Comparison of ENCODE assay signal across 10 cellular contexts in the genomic region with DNA sequence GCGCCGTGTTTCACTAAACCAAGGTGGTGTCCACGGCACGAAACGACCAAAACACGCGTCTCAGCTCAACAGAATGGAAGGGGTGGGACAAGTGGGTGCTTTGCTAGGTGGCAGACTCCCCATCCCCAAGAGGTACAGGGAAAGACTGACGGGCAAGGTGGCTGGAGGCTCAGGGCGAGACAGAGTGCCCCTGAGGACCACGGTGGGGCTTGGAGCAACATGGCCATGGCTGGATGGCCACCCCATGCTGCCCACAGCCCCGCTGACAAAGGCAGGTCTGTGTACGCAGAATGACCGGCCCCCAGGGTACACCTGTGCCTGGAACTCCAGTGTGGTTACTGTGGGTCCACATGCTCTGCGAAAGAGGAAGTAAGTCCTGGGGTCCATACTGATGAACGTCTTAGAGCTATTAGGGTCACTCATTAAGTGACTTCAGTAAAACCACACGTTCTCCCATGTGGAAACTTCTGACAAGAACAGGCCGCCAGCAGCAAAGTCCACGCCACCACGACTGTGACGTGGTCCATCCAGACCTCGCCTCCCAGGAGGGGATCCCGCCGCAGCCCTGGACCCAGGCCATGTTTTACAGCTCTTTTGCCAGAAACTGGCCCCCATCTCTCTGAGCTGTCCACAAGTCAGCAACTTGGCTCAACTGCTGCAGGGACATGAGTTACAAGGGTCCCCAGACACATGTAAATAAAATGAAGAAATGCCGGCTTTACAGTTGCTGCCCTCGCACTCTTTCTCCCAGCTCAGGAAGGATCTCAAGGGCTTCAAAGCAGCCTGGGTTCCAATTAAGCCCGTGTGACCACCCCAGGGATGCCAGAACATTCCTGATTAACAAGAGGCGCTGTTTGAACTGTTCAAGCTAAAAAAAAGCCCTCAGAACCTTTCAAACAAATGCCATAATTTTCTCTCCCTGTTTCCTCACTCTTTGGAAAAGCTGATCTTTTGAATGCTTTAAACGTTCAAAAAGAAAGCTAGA.
DNase-seq lines count a peak whose midpoint lies in the region; ATAC-seq, FAIRE-seq and TF ChIP-seq lines count a peak whose summit lies in the region.
"Had no signal": no experiment of that assay in that cellular context is flagged by ENCODE, and none has a peak within 500 bp of the region (broad histone marks: within the 10 kb centered on the region; RNA-seq: fewer than 3 reads in every experiment).

No MANE protein-coding gene starts in this region.

- H3K27ac ChIP-seq in 22Rv1, result peak overlapping the region; percentile 4; the same call in 1 of the 2 replicates

- no peak for TF ChIP-seq CTCF in 22Rv1 (IDR thresholded peaks at IDR 0.05)
- no peak for TF ChIP-seq CTCF in brain (conservative IDR thresholded peaks at IDR 0.05)

- DNase-seq in GM19239 (ENCODE audit: insufficient read length, low spot score) (peak; percentile 95), T-cell (no peak), NCI-H748 treated with DMSO at 0.1 percent for 48 hours (lab: John Stamatoyannopoulos, UW) (no peak), HCEC 1CT (no peak), NCI-H345 treated with DMSO at 0.1 percent for 48 hours (lab: John Stamatoyannopoulos, UW; ENCODE audit: unreplicated experiment) (no peak)
- DNase-seq: cortex of kidney, immature natural killer cell had no signal

- H3K27ac Mint-ChIP-seq in brain (peak overlapping the region in 3 of 5 experiments; percentile 50 to 79 (median 76)), T-cell (no peak overlapping the region)

- ATAC-seq in HG02973 (IDR thresholded peaks at IDR 0.05; ENCODE audit: unreplicated experiment), result peak; percentile 88
- no peak for ATAC-seq in T-cell (replicated peaks in 1 of 4)

- peak; percentile 73 for FAIRE-seq in GM19239 (lab: Jason Lieb, UNC)

- POLR2A ChIA-PET in T-cell (lab: Charles Lee), result no interaction called here

- H3K4me3 Mint-ChIP-seq in brain (no peak overlapping the region), T-cell (no peak overlapping the region)
- H3K4me3 Mint-ChIP-seq: immature natural killer cell had no signal

- H3K27me3 Mint-ChIP-seq in brain (no peaks in the 10 kb centered on the region), T-cell (no peaks in the 10 kb centered on the region)

- H3K4me1 Mint-ChIP-seq in brain (peaks cover 55% of the 10 kb centered on the region), T-cell (no peaks in the 10 kb centered on the region)

- CTCF ChIA-PET in T-cell (lab: Charles Lee), result no interaction called here

- H3K36me3 Mint-ChIP-seq in brain, result peaks cover 34% of the 10 kb centered on the region
- peaks cover 28% of the 10 kb centered on the region for H3K36me3 Mint-ChIP-seq in T-cell

- H3K9me3 Mint-ChIP-seq in brain (peaks cover 0 to 5% (median 0%) of the 10 kb centered on the region in 5 experiments), T-cell (no peaks in the 10 kb centered on the region)
- H3K9me3 Mint-ChIP-seq: immature natural killer cell had no signal

Comparison
In these comparisons a context has a peak if more than half of its experiments do, and no peak if none do; other contexts are left out.
1. H3K27ac Mint-ChIP-seq: peak in brain (3 of 5); none in T-cell (0 of 2).